8 cellular contexts compared by ENCODE assay signal in genomic region chr11:30149998-30150397, GRCh38.
"Had no signal": no experiment of that assay in that cellular context is flagged by ENCODE, and none has a peak within 500 bp of the region (broad histone marks: within the 10 kb centered on the region; RNA-seq: fewer than 3 reads in every experiment).

No MANE protein-coding gene starts in this region.

- DNase-seq: H9, HCEC 1CT had no signal

- H3K4me3 Mint-ChIP-seq: GM23338, H9, IgD-negative memory B cell had no signal

- H3K4me1 Mint-ChIP-seq: IgD-negative memory B cell had no signal

- H3K36me3 Mint-ChIP-seq: IgD-negative memory B cell had no signal

- H3K4me3 ChIP-seq: GM23338 had no signal

- FAIRE-seq: H1, H54, HepG2 had no signal

- H3K27ac Mint-ChIP-seq: GM23338, H9, IgD-negative memory B cell had no signal

- H3K9me3 Mint-ChIP-seq: GM23338, H9 had no signal

- H3K27ac ChIP-seq: HL-60 had no signal

- ATAC-seq: HepG2 had no signal
